8 cellular contexts compared by ENCODE assay signal in genomic region chr3:51718547-51719412, GRCh38. TPM values are rescaled to one million over a fixed set of nuclear protein-coding genes. Genes with fewer than 3 reads are reported as not detected.
DNase-seq lines count a peak whose midpoint lies in the region; ATAC-seq and TF ChIP-seq lines count a peak whose summit lies in the region.

No MANE protein-coding gene starts in this region.

- CTCF ChIA-PET in A673 (lab: Charles Lee) = interaction anchor here (0.6 to 1.0 kb wide), 3 partner anchors 8 to 204 kb away, joined by 3 read pairs; no protein-coding TSS in a partner anchor
- CTCF ChIA-PET in Panc1 (lab: Charles Lee) = interaction anchor here (0.7 to 1.6 kb wide), 4 partner anchors 9 to 81 kb away, joined by 3 read pairs; no protein-coding TSS in a partner anchor

- 0 out of 2 replicates have a peak overlapping the region, but pooled peaks have one; percentile 33 for H3K4me2 ChIP-seq in KMS-11
- no peak overlapping the region for H3K4me2 ChIP-seq in hepatocyte

- H3K27ac ChIP-seq in A673 (ENCODE audit: low read depth, low read length, poor library complexity, severe bottlenecking) = no peak overlapping the region
- H3K27ac ChIP-seq in KMS-11 = no peak overlapping the region
- no peak overlapping the region for H3K27ac ChIP-seq in Panc1 (ENCODE audit: low read length)
- H3K27ac ChIP-seq in hepatocyte = no peak overlapping the region

- in situ Hi-C loops in Panc1 (cut with HindIII; ENCODE audit: low pct_unique_long_range_greater_than_20kb, low sequenced_read_pairs) = no loop called here

- H3K9ac ChIP-seq in KMS-11 = no peak overlapping the region

- no peak overlapping the region for H3K4me3 ChIP-seq in A673 (ENCODE audit: low read depth, low read length, poor library complexity, severe bottlenecking)
- H3K4me3 ChIP-seq in KMS-11 (IDR thresholded peaks at IDR 0.05; ENCODE audit: insufficient read depth, low read depth, low read length) = no peak overlapping the region
- no peak overlapping the region for H3K4me3 ChIP-seq in Panc1 (ENCODE audit: low read depth in 2 of 2, low read length in 2 of 2)
- H3K4me3 ChIP-seq in hepatocyte = no peak overlapping the region

- H3K27me3 ChIP-seq in A673 (replicated peaks; ENCODE audit: insufficient read depth, low read depth, low read length, poor library complexity) (no peaks in the 10 kb centered on the region), KMS-11 (ENCODE audit: insufficient read depth, low read depth) (no peaks in the 10 kb centered on the region), Panc1 (ENCODE audit: control insufficient read depth, insufficient read depth, low read length) (no peaks in the 10 kb centered on the region), hepatocyte (no peaks in the 10 kb centered on the region)

- 47% methylated on average over 16 of the region's 16 CpGs for WGBS in hepatocyte (ENCODE audit: low lambda C conversion rate, missing lambda C conversion rate)

- intact Hi-C loops in A673 (cut with micrococcal nuclease; ENCODE audit: unreplicated experiment) = no loop called here
- intact Hi-C loops in Panc1 (cut with micrococcal nuclease; ENCODE audit: unreplicated experiment) = loop anchor here (5.0 kb wide), 1 partner anchor 84 kb away; no protein-coding TSS in a partner anchor

- H2AFZ ChIP-seq in KMS-11 (ENCODE audit: low read depth) = no peak overlapping the region
- H2AFZ ChIP-seq in hepatocyte = no peak overlapping the region

- H3K9me3 ChIP-seq in A673 (ENCODE audit: low read depth, low read length, poor library complexity, severe bottlenecking) = no peaks in the 10 kb centered on the region
- no peaks in the 10 kb centered on the region for H3K9me3 ChIP-seq in Panc1 (ENCODE audit: control insufficient read depth, insufficient read depth, low read depth, low read length)
- H3K9me3 ChIP-seq in hepatocyte (ENCODE audit: low read depth) = no peaks in the 10 kb centered on the region

- DNase-seq in A673 (ENCODE audit: low spot score) = peak; percentile 40
- peak; percentile 27 for DNase-seq in Panc1 (ENCODE audit: low read depth, low spot score)
- peak; percentile 29 for DNase-seq in amniotic epithelial cell (ENCODE audit: low read depth)
- DNase-seq in hepatocyte (ENCODE audit: low spot score) = peak; percentile 78
- DNase-seq in stimulated activated CD4-positive, alpha-beta T cell treated with anti-CD3 and anti-CD28 coated beads, Interleukin-15, amount 100 ng/mL, for 48 hours (ENCODE audit: low read depth in 2 of 2) = peak; percentile 57 to 62

- TF ChIP-seq CTCF in A673 (conservative IDR thresholded peaks at IDR 0.05; ENCODE audit: low read depth, low read length) (peak; percentile 66), GM12874 (IDR thresholded peaks at IDR 0.05; ENCODE audit: insufficient read depth, low read depth, low read length) (peak; percentile 97), KMS-11 (conservative IDR thresholded peaks at IDR 0.05; ENCODE audit: low read depth, low read length) (peak; percentile 73), Panc1 (IDR thresholded peaks at IDR 0.05) (peak; percentile 86), hepatocyte (IDR thresholded peaks at IDR 0.05; ENCODE audit: poor library complexity) (peak; percentile 53)

- H4K20me1 ChIP-seq in KMS-11 (ENCODE audit: insufficient read depth) = no peaks in the 10 kb centered on the region
- no peaks in the 10 kb centered on the region for H4K20me1 ChIP-seq in hepatocyte (ENCODE audit: insufficient read depth, poor library complexity, severe bottlenecking)

- ATAC-seq in Panc1 (peak; percentile 93), HG03025 (IDR thresholded peaks at IDR 0.05; ENCODE audit: low FRiP score, unreplicated experiment) (no peak)

- BruUV-seq in A673 (replicated peaks; lab: Mats Ljungman, UMichigan) (no TSS peak), Panc1 (replicated peaks; lab: Mats Ljungman, UMichigan) (no TSS peak)

- H3K79me2 ChIP-seq in KMS-11 (ENCODE audit: insufficient read depth, low read depth) (no peaks in the 10 kb centered on the region), hepatocyte (no peaks in the 10 kb centered on the region)

- H3K9me2 ChIP-seq in hepatocyte (replicated peaks; ENCODE audit: insufficient read depth) = no peaks in the 10 kb centered on the region

- H3K36me3 ChIP-seq in A673 (ENCODE audit: insufficient read depth, low read length, poor library complexity, severe bottlenecking) (no peaks in the 10 kb centered on the region), KMS-11 (ENCODE audit: insufficient read depth) (no peaks in the 10 kb centered on the region), Panc1 (ENCODE audit: control insufficient read depth, insufficient read depth, low read length) (no peaks in the 10 kb centered on the region), hepatocyte (replicated peaks; ENCODE audit: insufficient read depth, low read depth) (no peaks in the 10 kb centered on the region)

- H3K4me1 ChIP-seq in A673 (ENCODE audit: insufficient read depth, low read length, poor library complexity, severe bottlenecking) = no peaks in the 10 kb centered on the region
- peaks cover 12% of the 10 kb centered on the region for H3K4me1 ChIP-seq in KMS-11 (ENCODE audit: low read depth, poor library complexity, severe bottlenecking)
- no peaks in the 10 kb centered on the region for H3K4me1 ChIP-seq in Panc1 (ENCODE audit: control insufficient read depth, insufficient read depth, low read length)
- no peaks in the 10 kb centered on the region for H3K4me1 ChIP-seq in hepatocyte (ENCODE audit: insufficient read depth)

- POLR2A ChIA-PET in A673 (lab: Charles Lee; ENCODE audit: low non-redundant PET) (no interaction called here), Panc1 (lab: Charles Lee) (interaction anchor here (0.6 kb wide), 1 partner anchor 98 kb away, joined by 3 read pairs; no protein-coding TSS in a partner anchor)

RNA-seq across cellular contexts. Expression of gene GRM2, which starts 11.9 kb away (rescaled TPM):
- total RNA-seq in A673 (2021) (2.9 and 5.6 TPM in 2 replicates), Panc1 (2021; ENCODE audit: unreplicated experiment) (0.21 TPM), hepatocyte (0.27 TPM in 1 of 2 replicates, not detected in the other)
- polyA plus RNA-seq in Panc1 (2012; ENCODE audit: insufficient read length) = 0.10 TPM
- 0.10 TPM in 1 of 2 replicates, not detected in the other for polyA plus RNA-seq in hepatocyte

RNA-seq across cellular contexts. Expression of gene TEX264, which starts 47.7 kb away (rescaled TPM):
- 21.4 and 23.0 TPM in 2 replicates for total RNA-seq in A673 (2021)
- total RNA-seq in Panc1 (2021; ENCODE audit: unreplicated experiment) = 45.8 TPM
- 60.7 TPM for polyA plus RNA-seq in Panc1 (2012; ENCODE audit: insufficient read length)
- 57.4 and 59.6 TPM in 2 replicates for total RNA-seq in hepatocyte
- polyA plus RNA-seq in hepatocyte = 98.7 and 103 TPM in 2 replicates

Comparison
In these comparisons a context has a peak if more than half of its experiments do, and no peak if none do; other contexts are left out.
1. DNase-seq: peak in every context shown above with its lines; median percentile 78 in hepatocyte; 60 in stimulated activated CD4-positive, alpha-beta T cell treated with anti-CD3 and anti-CD28 coated beads, Interleukin-15, amount 100 ng/mL, for 48 hours; 40 in A673; 29 in amniotic epithelial cell; 27 in Panc1.